ENCODE assay signal across 1 cellular context in the genomic region with DNA sequence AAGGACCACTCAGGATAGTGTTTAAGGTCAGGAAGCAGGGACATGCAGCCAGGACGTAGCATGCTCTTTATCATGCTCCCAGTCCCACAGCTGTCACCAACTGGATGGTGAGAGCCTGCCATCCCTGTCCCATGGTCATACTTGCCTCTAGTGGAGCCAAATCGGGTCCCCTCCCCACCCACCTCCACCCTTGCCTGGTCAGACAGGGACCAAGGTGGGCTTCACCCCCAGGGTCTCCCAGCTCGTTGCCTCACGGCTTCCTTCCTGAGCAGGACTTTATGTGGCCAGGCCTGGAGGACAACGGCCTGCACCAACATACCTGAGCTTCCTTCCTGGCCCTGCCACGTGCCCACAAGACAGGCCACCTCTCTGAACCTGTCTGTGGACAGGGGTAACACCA.
TF ChIP-seq lines count a peak whose summit lies in the region.

No MANE protein-coding gene starts in this region.

TF ChIP-seq in H1, 55 proteins besides CTCF, POLR2A, EP300 and RAD21:
- TF ChIP-seq BRCA1 (IDR thresholded peaks at IDR 0.05; ENCODE audit: low read depth, low read length): no peak
- TF ChIP-seq MAX (IDR thresholded peaks at IDR 0.05): no peak
- no peak for TF ChIP-seq EZH2 (IDR thresholded peaks at IDR 0.05; ENCODE audit: low read depth, low read length, severe bottlenecking)
- no peak for TF ChIP-seq SUZ12 (IDR thresholded peaks at IDR 0.05; ENCODE audit: low read length)
- TF ChIP-seq, protein P1, sequence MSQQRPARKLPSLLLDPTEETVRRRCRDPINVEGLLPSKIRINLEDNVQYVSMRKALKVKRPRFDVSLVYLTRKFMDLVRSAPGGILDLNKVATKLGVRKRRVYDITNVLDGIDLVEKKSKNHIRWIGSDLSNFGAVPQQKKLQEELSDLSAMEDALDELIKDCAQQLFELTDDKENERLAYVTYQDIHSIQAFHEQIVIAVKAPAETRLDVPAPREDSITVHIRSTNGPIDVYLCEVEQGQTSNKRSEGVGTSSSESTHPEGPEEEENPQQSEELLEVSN (IDR thresholded peaks at IDR 0.05): no peak
- TF ChIP-seq SRF (IDR thresholded peaks at IDR 0.05; ENCODE audit: low read depth, low read length): no peak
- TF ChIP-seq GABPA (IDR thresholded peaks at IDR 0.05; ENCODE audit: borderline replicate concordance, insufficient read depth, low read length): no peak
- TF ChIP-seq NANOG (IDR thresholded peaks at IDR 0.05; ENCODE audit: insufficient read depth, low read depth, low read length, poor library complexity, severe bottlenecking): no peak
- no peak for TF ChIP-seq CBX5 (IDR thresholded peaks at IDR 0.05; ENCODE audit: low read depth, low read length)
- no peak for TF ChIP-seq SAP30 (IDR thresholded peaks at IDR 0.05; ENCODE audit: insufficient read depth, insufficient replicate concordance, low read length)
- no peak for TF ChIP-seq JUND (IDR thresholded peaks at IDR 0.05; ENCODE audit: low read length)
- no peak for TF ChIP-seq RFX5 (IDR thresholded peaks at IDR 0.05; ENCODE audit: borderline replicate concordance, low read depth, low read length)
- TF ChIP-seq CHD2 (IDR thresholded peaks at IDR 0.05; ENCODE audit: low read length): no peak
- TF ChIP-seq ASH2L (IDR thresholded peaks at IDR 0.05; ENCODE audit: low read length): no peak
- TF ChIP-seq SIN3A (conservative IDR thresholded peaks at IDR 0.05 in 1 of 2, IDR thresholded peaks at IDR 0.05 in 1 of 2; ENCODE audit: low read depth in 1 of 2, low read length in 2 of 2): no peak
- no peak for TF ChIP-seq NRF1 (IDR thresholded peaks at IDR 0.05; ENCODE audit: low read depth, low read length)
- no peak for TF ChIP-seq CEBPB (IDR thresholded peaks at IDR 0.05; ENCODE audit: low read depth, low read length)
- no peak for TF ChIP-seq POU5F1 (IDR thresholded peaks at IDR 0.05; ENCODE audit: low read depth, low read length)
- TF ChIP-seq JUN (IDR thresholded peaks at IDR 0.05; ENCODE audit: low read depth, low read length): no peak
